Comparison of ENCODE assay signal across 15 cellular contexts in the genomic region with DNA sequence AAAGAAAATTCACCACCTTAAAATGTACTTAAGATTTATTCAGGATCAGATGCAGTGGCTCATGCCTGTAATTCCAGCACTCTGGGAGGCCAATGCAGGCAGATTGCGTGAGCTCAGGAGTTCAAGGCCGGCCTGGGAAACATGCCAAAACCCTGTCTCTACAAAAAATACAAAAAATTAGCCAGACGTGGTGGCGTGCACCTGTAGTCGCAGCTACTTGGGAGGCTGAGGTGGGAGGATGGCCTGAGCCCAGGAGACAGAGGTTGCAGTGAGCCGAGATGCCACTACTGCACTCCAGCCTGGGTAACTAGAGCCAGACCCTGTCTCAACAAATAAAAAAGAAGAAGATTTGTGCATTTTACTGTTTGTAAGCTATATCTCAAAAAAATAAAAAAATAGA. TPM values are rescaled to one million over a fixed set of nuclear protein-coding genes. Genes with fewer than 3 reads are reported as not detected.
DNase-seq lines count a peak whose midpoint lies in the region; ATAC-seq and TF ChIP-seq lines count a peak whose summit lies in the region.
"Had no signal": no experiment of that assay in that cellular context is flagged by ENCODE, and none has a peak within 500 bp of the region (broad histone marks: within the 10 kb centered on the region; RNA-seq: fewer than 3 reads in every experiment).

No MANE protein-coding gene starts in this region.

- 95% methylated on average over 6 of the region's 6 CpGs for WGBS in esophagus muscularis mucosa

- no peaks in the 10 kb centered on the region for H3K27me3 ChIP-seq in right atrium auricular region
- H3K27me3 ChIP-seq in osteoblast (ENCODE audit: insufficient read depth, low read length), result no peaks in the 10 kb centered on the region
- H3K27me3 ChIP-seq in upper lobe of right lung, result no peaks in the 10 kb centered on the region
- no peaks in the 10 kb centered on the region for H3K27me3 ChIP-seq in esophagus muscularis mucosa
- H3K27me3 ChIP-seq: BLaER1 had no signal

- H3K27ac ChIP-seq in right atrium auricular region (no peak overlapping the region), osteoblast (ENCODE audit: low read depth, low read length) (no peak overlapping the region), upper lobe of right lung (no peak overlapping the region), esophagus muscularis mucosa (replicated peaks in 1 of 4) (no peak overlapping the region)
- H3K27ac ChIP-seq: BLaER1 had no signal

- intact Hi-C loops in cardiac septum (cut with DNase I) (no loop called here), upper lobe of right lung (cut with DNase I) (no loop called here), esophagus muscularis mucosa (cut with DNase I) (no loop called here)

- H3K36me3 ChIP-seq in right atrium auricular region, result no peaks in the 10 kb centered on the region
- no peaks in the 10 kb centered on the region for H3K36me3 ChIP-seq in osteoblast (ENCODE audit: insufficient read depth, low read length)
- H3K36me3 ChIP-seq in upper lobe of right lung, result no peaks in the 10 kb centered on the region
- no peaks in the 10 kb centered on the region for H3K36me3 ChIP-seq in esophagus muscularis mucosa
- H3K36me3 ChIP-seq: BLaER1 had no signal

- DNase-seq in cardiac septum (ENCODE audit: low spot score) (peak; percentile 17), right atrium auricular region (ENCODE audit: low spot score) (no peak), osteoblast (ENCODE audit: insufficient read length, low spot score, missing footprints) (peak; percentile 11), upper lobe of right lung (peak; percentile 20), esophagus muscularis mucosa (ENCODE audit: extremely low spot score) (no peak), T-helper 1 cell (no peak)
- DNase-seq: 8988T; CD4-positive, alpha-beta memory T cell; DMS153; DMS79; GDM1; HCEC 1CT had no signal

- no peak overlapping the region for H3K4me2 ChIP-seq in osteoblast (ENCODE audit: insufficient read depth, low read length)
- H3K4me2 ChIP-seq: BLaER1, GM23338 had no signal

- H3K9me3 ChIP-seq in right atrium auricular region (no peaks in the 10 kb centered on the region), osteoblast (ENCODE audit: low read depth, low read length) (no peaks in the 10 kb centered on the region), upper lobe of right lung (no peaks in the 10 kb centered on the region), esophagus muscularis mucosa (no peaks in the 10 kb centered on the region)
- H3K9me3 ChIP-seq: BLaER1 had no signal

- TF ChIP-seq CTCF in right atrium auricular region (IDR thresholded peaks at IDR 0.05) (no peak), osteoblast (IDR thresholded peaks at IDR 0.05; ENCODE audit: extremely low read depth, low read depth, low read length) (no peak), upper lobe of right lung (IDR thresholded peaks at IDR 0.05) (no peak), esophagus muscularis mucosa (IDR thresholded peaks at IDR 0.05) (no peak)

- TF ChIP-seq EP300 in esophagus muscularis mucosa (IDR thresholded peaks at IDR 0.05), result no peak

- H3K4me1 ChIP-seq in right atrium auricular region (no peaks in the 10 kb centered on the region), osteoblast (ENCODE audit: insufficient read depth, low read length) (no peaks in the 10 kb centered on the region), upper lobe of right lung (no peaks in the 10 kb centered on the region), esophagus muscularis mucosa (no peaks in the 10 kb centered on the region)

- H3K79me2 ChIP-seq in osteoblast (ENCODE audit: insufficient read depth, low read length), result no peaks in the 10 kb centered on the region

- no peak for ATAC-seq in upper lobe of right lung
- no peak for ATAC-seq in GM19328 (IDR thresholded peaks at IDR 0.05; ENCODE audit: unreplicated experiment)
- ATAC-seq: GM23338 had no signal

- H2AFZ ChIP-seq in osteoblast (ENCODE audit: low read length), result no peak overlapping the region
- H2AFZ ChIP-seq: GM23338 had no signal

- no peak for TF ChIP-seq POLR2A in esophagus muscularis mucosa (IDR thresholded peaks at IDR 0.05; ENCODE audit: low read depth)

- H4K20me1 ChIP-seq in osteoblast (ENCODE audit: insufficient read depth, low read length), result no peaks in the 10 kb centered on the region
- H4K20me1 ChIP-seq: BLaER1 had no signal

- H3K4me3 ChIP-seq in right atrium auricular region (no peak overlapping the region), osteoblast (ENCODE audit: insufficient read depth, low read length) (no peak overlapping the region), upper lobe of right lung (no peak overlapping the region), esophagus muscularis mucosa (no peak overlapping the region)
- H3K4me3 ChIP-seq: BLaER1, GM23338 had no signal

RNA-seq across cellular contexts. Expression of gene GFPT2, which starts 34.7 kb away (rescaled TPM):
- total RNA-seq in cardiac septum, result 12.9 TPM
- total RNA-seq in right atrium auricular region, result 10 to 100 TPM; 25.4 to 27.2 TPM
- total RNA-seq in osteoblast, result 30.4 and 39.5 TPM in 2 replicates
- total RNA-seq in upper lobe of right lung, result 20.4 TPM
- 100 to 1,000 TPM in 1 of 4 donors, 10 to 100 TPM in 3; 30.1 to 114 (median 33.6) TPM for total RNA-seq in esophagus muscularis mucosa

Comparison
In these comparisons a context has a peak if more than half of its experiments do, and no peak if none do; other contexts are left out.
1. DNase-seq: peak in cardiac septum (single experiment), osteoblast (single experiment) and upper lobe of right lung (single experiment); none in right atrium auricular region (single experiment), esophagus muscularis mucosa (single experiment) and T-helper 1 cell (0 of 5).